23 cellular contexts compared by ENCODE assay signal in the genomic region with DNA sequence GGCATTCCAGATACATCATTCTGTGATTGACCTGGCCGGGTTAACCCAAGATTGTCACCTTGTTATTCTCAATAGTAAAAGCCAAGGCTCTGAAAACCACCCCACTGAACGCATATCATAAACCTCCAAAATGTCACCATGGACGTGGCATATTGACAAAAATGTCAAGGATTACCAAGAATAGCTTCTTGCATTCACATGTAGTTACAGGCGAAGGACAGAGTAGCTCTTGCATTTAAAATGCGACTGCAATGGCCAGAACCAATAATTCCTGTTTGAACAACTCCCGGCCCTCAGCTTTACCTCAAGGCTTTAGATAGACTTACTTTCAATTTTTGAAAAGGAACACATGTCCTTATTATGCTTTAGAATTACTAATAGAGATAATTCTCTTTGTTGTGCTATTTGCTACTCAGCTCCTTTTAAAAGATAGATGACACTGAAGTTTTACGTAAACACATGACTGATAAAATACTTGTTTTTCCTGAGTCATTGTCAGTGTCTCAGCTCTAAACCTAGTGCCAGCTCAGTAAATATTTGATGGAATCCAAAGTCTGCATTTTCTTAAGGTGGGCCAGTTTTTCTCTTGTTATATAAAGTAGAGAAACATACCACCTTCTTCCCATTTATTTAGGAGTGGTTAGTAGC.
A peak's percentile ranks its signal among the peaks of the same experiment; 100 is the strongest.
DNase-seq lines count a peak whose midpoint lies in the region; ATAC-seq and TF ChIP-seq lines count a peak whose summit lies in the region.
"Had no signal": no experiment of that assay in that cellular context is flagged by ENCODE, and none has a peak within 500 bp of the region (broad histone marks: within the 10 kb centered on the region; RNA-seq: fewer than 3 reads in every experiment).

No MANE protein-coding gene starts in this region.

- H3K27me3 ChIP-seq in GM23248 (replicated peaks; ENCODE audit: insufficient read depth) (no peaks in the 10 kb centered on the region), adrenal gland (no peaks in the 10 kb centered on the region), heart right ventricle (no peaks in the 10 kb centered on the region), mesenchymal stem cell (ENCODE audit: control insufficient read depth in 1 of 2, insufficient read depth in 1 of 2, low read length in 2 of 2) (no peaks in the 10 kb centered on the region), HAP-1 (ENCODE audit: low read depth) (no peaks in the 10 kb centered on the region)

- no peak overlapping the region for H2BK15ac ChIP-seq in mesenchymal stem cell (ENCODE audit: low read depth, poor library complexity, severe bottlenecking)

- H3K36me3 ChIP-seq in GM23248 (ENCODE audit: low read depth): no peaks in the 10 kb centered on the region
- H3K36me3 ChIP-seq in adrenal gland (replicated peaks in 1 of 2): no peaks in the 10 kb centered on the region
- no peaks in the 10 kb centered on the region for H3K36me3 ChIP-seq in heart right ventricle
- no peaks in the 10 kb centered on the region for H3K36me3 ChIP-seq in mesenchymal stem cell (ENCODE audit: control insufficient read depth in 1 of 2, insufficient read depth in 2 of 2, low read depth in 1 of 2, low read length in 2 of 2)
- H3K36me3 ChIP-seq in HAP-1 (replicated peaks): no peaks in the 10 kb centered on the region

- H3K9ac ChIP-seq in GM23248: no peak overlapping the region
- H3K9ac ChIP-seq in mesenchymal stem cell (ENCODE audit: low read length): peak overlapping the region; percentile 39

- no peak overlapping the region for H2AK5ac ChIP-seq in mesenchymal stem cell (ENCODE audit: low read length, severe bottlenecking)

- H4K20me1 ChIP-seq in GM23248 (ENCODE audit: insufficient read depth): no peaks in the 10 kb centered on the region

- no peak overlapping the region for H3K18ac ChIP-seq in mesenchymal stem cell (ENCODE audit: low read depth in 1 of 2, low read length in 2 of 2)

- no peak overlapping the region for H2BK5ac ChIP-seq in mesenchymal stem cell (ENCODE audit: low read depth, low read length, poor library complexity, severe bottlenecking)

- intact Hi-C loops in adrenal gland (cut with DNase I) (no loop called here), heart right ventricle (cut with DNase I) (no loop called here)

- H3K4me1 ChIP-seq in GM23248 (ENCODE audit: insufficient read depth): no peaks in the 10 kb centered on the region
- H3K4me1 ChIP-seq in adrenal gland (replicated peaks in 1 of 2): peaks cover 0 to 7% of the 10 kb centered on the region in 2 donors
- H3K4me1 ChIP-seq in heart right ventricle: peaks cover 0 to 42% (median 8%) of the 10 kb centered on the region in 9 donors
- peaks cover 10% of the 10 kb centered on the region for H3K4me1 ChIP-seq in mesenchymal stem cell (ENCODE audit: control insufficient read depth, insufficient read depth, low read depth, low read length)
- H3K4me1 ChIP-seq in HAP-1: no peaks in the 10 kb centered on the region

- DNase-seq in GM23248 (peak; percentile 50), adrenal gland (no peak), heart right ventricle (no peak), mesenchymal stem cell (peak; percentile 51), AML-193 (lab: John Stamatoyannopoulos, UW) (no peak), HAP-1 (ENCODE audit: low spot score in 2 of 2) (no peak), chondrocyte (ENCODE audit: low spot score) (no peak)
- DNase-seq: activated CD4-positive, alpha-beta T cell treated with anti-CD3 and anti-CD28 coated beads, Interleukin-2, amount 50 U/mL, for 48 hours; activated CD4-positive, CD25-positive, alpha-beta regulatory T cell; activated CD8-positive, alpha-beta memory T cell treated with anti-CD3 and anti-CD28 coated beads, Interleukin-2, amount 50 U/mL, for 48 hours; HCEC 1CT; kidney glomerular epithelial cell; NCI-H1105 treated with DMSO at 0.1 percent for 48 hours; NCI-H2081; NCI-H345; NCI-H748 treated with DMSO at 0.1 percent for 48 hours; stimulated activated CD4-positive, alpha-beta T cell treated with anti-CD3 and anti-CD28 coated beads, Interleukin-4, amount 100 ng/mL, for 24 hours; stimulated activated naive CD8-positive, alpha-beta T cell treated with anti-CD3 and anti-CD28 coated beads, Interleukin-15, Interleukin-2, amounts not matched to agents 100 U/mL and 50 U/mL, for 24 hours had no signal

- H3K23ac ChIP-seq in mesenchymal stem cell (ENCODE audit: low read length in 2 of 2): no peak overlapping the region

- H3K79me2 ChIP-seq in GM23248 (ENCODE audit: insufficient read depth): peaks cover 69% of the 10 kb centered on the region

- H3K4ac ChIP-seq in mesenchymal stem cell (ENCODE audit: low read depth in 1 of 2, low read length in 2 of 2): no peak overlapping the region

- H3K9me3 Mint-ChIP-seq in stimulated activated memory B cell treated with anti-CD40 and anti-IgM and Interleukin-4, amounts not matched to agents 10 μg/mL and 1 μg/mL and 100 μg/mL, for 72 hours: no peaks in the 10 kb centered on the region
- H3K9me3 Mint-ChIP-seq in chondrocyte (ENCODE audit: low read depth): peaks cover 6% of the 10 kb centered on the region
- H3K9me3 Mint-ChIP-seq: activated T-helper 2 cell treated with anti-CD3 and anti-CD28 coated beads, Interferon-gamma antibody, Interleukin-2, Interleukin-4, amounts not matched to agents 10 μg/mL and 5 μg/mL and 100 μg/mL, durations not matched to agents 14 hours and 24 hours and 36 hours; memory B cell had no signal

- no peak overlapping the region for H2BK120ac ChIP-seq in mesenchymal stem cell (ENCODE audit: low read depth, low read length)

- TF ChIP-seq CTCF in adrenal gland (IDR thresholded peaks at IDR 0.05): no peak
- TF ChIP-seq CTCF in heart right ventricle (IDR thresholded peaks at IDR 0.05): no peak
- TF ChIP-seq CTCF in chondrocyte (IDR thresholded peaks at IDR 0.05): no peak

- peak in 1 of 2 donors; percentile 41 for TF ChIP-seq POLR2A in adrenal gland (IDR thresholded peaks at IDR 0.05)

- no peak overlapping the region for H3K4me2 ChIP-seq in GM23248 (ENCODE audit: unreplicated experiment)
- no peak overlapping the region for H3K4me2 ChIP-seq in mesenchymal stem cell (ENCODE audit: low read length, poor library complexity, severe bottlenecking)

- peaks cover 10% of the 10 kb centered on the region for H3K79me1 ChIP-seq in mesenchymal stem cell (replicated peaks; ENCODE audit: low read length, poor library complexity, severe bottlenecking)

- H3K4me3 ChIP-seq in GM23248 (no peak overlapping the region), adrenal gland (no peak overlapping the region), heart right ventricle (no peak overlapping the region), mesenchymal stem cell (ENCODE audit: insufficient read depth in 1 of 2, low read depth in 1 of 2, low read length in 2 of 2) (no peak overlapping the region), HAP-1 (no peak overlapping the region)

- H3F3A ChIP-seq in GM23248 (ENCODE audit: insufficient read depth): no peaks in the 10 kb centered on the region

- no peak overlapping the region for H3K14ac ChIP-seq in mesenchymal stem cell (ENCODE audit: low read length in 2 of 2)

- in situ Hi-C loops in GM23248 (cut with MboI) (no loop called here), HAP-1 (cut with MboI; ENCODE audit: low sequenced_read_pairs) (no loop called here)

- H3K4me3 Mint-ChIP-seq in stimulated activated memory B cell treated with anti-CD40 and anti-IgM and Interleukin-4, amounts not matched to agents 10 μg/mL and 1 μg/mL and 100 μg/mL, for 72 hours: no peak overlapping the region
- H3K4me3 Mint-ChIP-seq in chondrocyte (ENCODE audit: unreplicated experiment): no peak overlapping the region
- H3K4me3 Mint-ChIP-seq: activated naive CD8-positive, alpha-beta T cell; memory B cell had no signal

- H3K27me3 Mint-ChIP-seq in stimulated activated memory B cell treated with anti-CD40 and anti-IgM and Interleukin-4, amounts not matched to agents 10 μg/mL and 1 μg/mL and 100 μg/mL, for 72 hours: no peaks in the 10 kb centered on the region
- H3K27me3 Mint-ChIP-seq in chondrocyte (ENCODE audit: low read depth): no peaks in the 10 kb centered on the region
- H3K27me3 Mint-ChIP-seq: activated naive CD8-positive, alpha-beta T cell; memory B cell had no signal

- H3K9me3 ChIP-seq in GM23248 (ENCODE audit: low read depth) (no peaks in the 10 kb centered on the region), adrenal gland (replicated peaks in 1 of 3) (no peaks in the 10 kb centered on the region), heart right ventricle (no peaks in the 10 kb centered on the region), mesenchymal stem cell (ENCODE audit: control insufficient read depth, low read length) (no peaks in the 10 kb centered on the region), HAP-1 (no peaks in the 10 kb centered on the region)

- H2AFZ ChIP-seq in GM23248 (no peak overlapping the region), mesenchymal stem cell (ENCODE audit: low read depth, low read length) (no peak overlapping the region)

- no peak overlapping the region for H4K91ac ChIP-seq in mesenchymal stem cell (ENCODE audit: low read length)

- peaks cover 20% of the 10 kb centered on the region for H3K4me1 Mint-ChIP-seq in stimulated activated memory B cell treated with anti-CD40 and anti-IgM and Interleukin-4, amounts not matched to agents 10 μg/mL and 1 μg/mL and 100 μg/mL, for 72 hours
- peaks cover 38% of the 10 kb centered on the region for H3K4me1 Mint-ChIP-seq in chondrocyte (ENCODE audit: low read depth)

- no peaks in the 10 kb centered on the region for H3K9me2 ChIP-seq in GM23248 (ENCODE audit: insufficient read depth)

- WGBS in GM23248 (ENCODE audit: low coverage in 1 of 2, low lambda C conversion rate in 2 of 2, missing lambda C conversion rate in 2 of 2), 2 experiments: 89 to 93% methylated on average over 7 of the region's 7 CpGs
- 16 to 66% (median 46%) methylated on average over 7 of the region's 7 CpGs for WGBS in adrenal gland, 4 donors
- 38 to 56% methylated on average over 7 of the region's 7 CpGs for WGBS in heart right ventricle, 2 donors
- WGBS in mesenchymal stem cell: 67% methylated on average over 5 of the region's 7 CpGs

- H4K8ac ChIP-seq in mesenchymal stem cell (ENCODE audit: low read length): no peak overlapping the region

- peak in 5 of 8 donors; percentile 33 to 59 (median 54) for ATAC-seq in heart right ventricle
- no peak for ATAC-seq in stimulated activated memory B cell treated with anti-CD40 and anti-IgM and Interleukin-4, amounts not matched to agents 10 μg/mL and 1 μg/mL and 100 μg/mL, for 72 hours
- ATAC-seq: stimulated activated naive CD8-positive, alpha-beta T cell treated with anti-CD3 and anti-CD28 coated beads, Interleukin-15, Interleukin-2, amounts not matched to agents 100 U/mL and 50 U/mL, for 24 hours had no signal

- H3K27ac ChIP-seq in GM23248: 0 out of 2 replicates have a peak overlapping the region, but pooled peaks have one; percentile 12
- H3K27ac ChIP-seq in adrenal gland: peak overlapping the region in 4 of 5 donors; percentile 56 to 89 (median 76)
- H3K27ac ChIP-seq in heart right ventricle: peak overlapping the region in 8 of 10 donors; percentile 39 to 67 (median 52)
- H3K27ac ChIP-seq in mesenchymal stem cell (ENCODE audit: low read length, poor library complexity, severe bottlenecking): no peak overlapping the region
- H3K27ac ChIP-seq: C4-2B had no signal

- no peak overlapping the region for H2BK12ac ChIP-seq in mesenchymal stem cell (ENCODE audit: low read length in 2 of 2)

- no peak overlapping the region for H3K27ac Mint-ChIP-seq in stimulated activated memory B cell treated with anti-CD40 and anti-IgM and Interleukin-4, amounts not matched to agents 10 μg/mL and 1 μg/mL and 100 μg/mL, for 72 hours
- H3K27ac Mint-ChIP-seq in chondrocyte (ENCODE audit: unreplicated experiment): no peak overlapping the region
- H3K27ac Mint-ChIP-seq: activated naive CD8-positive, alpha-beta T cell; activated T-helper 2 cell treated with anti-CD3 and anti-CD28 coated beads, Interferon-gamma antibody, Interleukin-2, Interleukin-4, amounts not matched to agents 10 μg/mL and 5 μg/mL and 100 μg/mL, durations not matched to agents 14 hours and 24 hours and 36 hours; memory B cell had no signal

- peaks cover 6% of the 10 kb centered on the region for H3K36me3 Mint-ChIP-seq in stimulated activated memory B cell treated with anti-CD40 and anti-IgM and Interleukin-4, amounts not matched to agents 10 μg/mL and 1 μg/mL and 100 μg/mL, for 72 hours
- peaks cover 2% of the 10 kb centered on the region for H3K36me3 Mint-ChIP-seq in chondrocyte (ENCODE audit: low read depth)
- H3K36me3 Mint-ChIP-seq: activated naive CD8-positive, alpha-beta T cell; memory B cell had no signal

Comparison
In these comparisons a context has a peak if more than half of its experiments do, and no peak if none do; other contexts are left out.
1. DNase-seq: peak in GM23248 (single experiment) and mesenchymal stem cell (single experiment); none in adrenal gland (0 of 7), heart right ventricle (0 of 2), AML-193 (0 of 2), HAP-1 (0 of 2) and chondrocyte (single experiment).